ENCODE assay signal across 20 cellular contexts in genomic region chr2:70797502-70797901, GRCh38. TPM values are rescaled to one million over a fixed set of nuclear protein-coding genes. Genes with fewer than 3 reads are reported as not detected.
A peak's percentile ranks its signal among the peaks of the same experiment; 100 is the strongest.
DNase-seq lines count a peak whose midpoint lies in the region; ATAC-seq and TF ChIP-seq lines count a peak whose summit lies in the region.
"Had no signal": no experiment of that assay in that cellular context is flagged by ENCODE, and none has a peak within 500 bp of the region (broad histone marks: within the 10 kb centered on the region; RNA-seq: fewer than 3 reads in every experiment).

No MANE protein-coding gene starts in this region.

- peaks cover 10% of the 10 kb centered on the region for H3K36me3 Mint-ChIP-seq in natural killer cell treated with Interleukin-12 subunit alpha and Interleukin-12 subunit beta and Interleukin-15 and Interleukin-18, amount 100 ng/mL, for 72 hours
- H3K36me3 Mint-ChIP-seq in natural killer cell = peaks cover 10% of the 10 kb centered on the region
- peaks cover 9% of the 10 kb centered on the region for H3K36me3 Mint-ChIP-seq in dendritic cell treated with granulocyte-macrophage colony-stimulating factor and Interleukin-4, amounts not matched to agents 40 ng/mL and 50 ng/mL, for 4 days (ENCODE audit: low read depth)
- H3K36me3 Mint-ChIP-seq in activated CD4-positive, alpha-beta T cell treated with anti-CD3 and anti-CD28 coated beads for 36 hours (ENCODE audit: low read depth) = no peaks in the 10 kb centered on the region
- H3K36me3 Mint-ChIP-seq: CD4-positive, CD25-positive, alpha-beta regulatory T cell had no signal

- no peak overlapping the region for H4K8ac ChIP-seq in neuronal stem cell (ENCODE audit: low read depth, low read length)

- no peak overlapping the region for H3K14ac ChIP-seq in neuronal stem cell (ENCODE audit: low read length)

- H3K4me3 Mint-ChIP-seq in natural killer cell treated with Interleukin-12 subunit alpha and Interleukin-12 subunit beta and Interleukin-15 and Interleukin-18, amount 100 ng/mL, for 72 hours = peak overlapping the region; percentile 21
- no peak overlapping the region for H3K4me3 Mint-ChIP-seq in natural killer cell
- H3K4me3 Mint-ChIP-seq in dendritic cell treated with granulocyte-macrophage colony-stimulating factor and Interleukin-4, amounts not matched to agents 40 ng/mL and 50 ng/mL, for 4 days = no peak overlapping the region
- H3K4me3 Mint-ChIP-seq in activated CD4-positive, alpha-beta T cell treated with anti-CD3 and anti-CD28 coated beads for 36 hours = no peak overlapping the region
- H3K4me3 Mint-ChIP-seq: CD4-positive, CD25-positive, alpha-beta regulatory T cell; CD8-positive, alpha-beta memory T cell had no signal

- no peak overlapping the region for H2AFZ ChIP-seq in neuronal stem cell (ENCODE audit: low read length)
- H2AFZ ChIP-seq: GM23248 had no signal

- intact Hi-C loops in natural killer cell (cut with micrococcal nuclease) = no loop called here
- intact Hi-C loops in dendritic cell treated with granulocyte-macrophage colony-stimulating factor and Interleukin-4, amounts not matched to agents 40 ng/mL and 50 ng/mL, for 4 days (cut with micrococcal nuclease) = no loop called here
- intact Hi-C loops in activated CD4-positive, alpha-beta T cell treated with anti-CD3 and anti-CD28 coated beads for 36 hours (cut with DNase I, micrococcal nuclease) = no loop called here

- H2AK5ac ChIP-seq in neuronal stem cell (ENCODE audit: low read depth, low read length) = no peak overlapping the region

- H3K9me3 Mint-ChIP-seq in natural killer cell treated with Interleukin-12 subunit alpha and Interleukin-12 subunit beta and Interleukin-15 and Interleukin-18, amount 100 ng/mL, for 72 hours = peaks cover 6% of the 10 kb centered on the region
- H3K9me3 Mint-ChIP-seq in natural killer cell = peaks cover 6 to 7% of the 10 kb centered on the region in 2 donors
- peaks cover 11% of the 10 kb centered on the region for H3K9me3 Mint-ChIP-seq in dendritic cell treated with granulocyte-macrophage colony-stimulating factor and Interleukin-4, amounts not matched to agents 40 ng/mL and 50 ng/mL, for 4 days
- H3K9me3 Mint-ChIP-seq in activated CD4-positive, alpha-beta T cell treated with anti-CD3 and anti-CD28 coated beads for 36 hours (ENCODE audit: low read depth) = peaks cover 7% of the 10 kb centered on the region

- TF ChIP-seq CTCF in natural killer cell (IDR thresholded peaks at IDR 0.05) = no peak

- H3K27me3 Mint-ChIP-seq in natural killer cell treated with Interleukin-12 subunit alpha and Interleukin-12 subunit beta and Interleukin-15 and Interleukin-18, amount 100 ng/mL, for 72 hours = no peaks in the 10 kb centered on the region
- H3K27me3 Mint-ChIP-seq in natural killer cell (ENCODE audit: low read depth in 2 of 2) = peaks cover 13 to 24% of the 10 kb centered on the region in 2 donors
- peaks cover 7% of the 10 kb centered on the region for H3K27me3 Mint-ChIP-seq in dendritic cell treated with granulocyte-macrophage colony-stimulating factor and Interleukin-4, amounts not matched to agents 40 ng/mL and 50 ng/mL, for 4 days
- H3K27me3 Mint-ChIP-seq in activated CD4-positive, alpha-beta T cell treated with anti-CD3 and anti-CD28 coated beads for 36 hours = peaks cover 14% of the 10 kb centered on the region

- H3K4me1 ChIP-seq in neuronal stem cell (ENCODE audit: control insufficient read depth in 2 of 2, insufficient read depth in 1 of 2, low read depth in 1 of 2, low read length in 2 of 2) = peaks cover 0 to 7% of the 10 kb centered on the region in 2 donors
- H3K4me1 ChIP-seq: A549, Caco-2, HAP-1 had no signal

- POLR2A ChIA-PET in activated CD4-positive, alpha-beta T cell treated with anti-CD3 and anti-CD28 coated beads for 36 hours (lab: Charles Lee) = no interaction called here

- no CpG with 5 or more reads among the region's 2 CpGs for WGBS in neuronal stem cell (ENCODE audit: extremely low coverage in 2 of 2, insufficient read length in 2 of 2, insufficient replicate concordance in 1 of 2), 2 donors

- H3K4ac ChIP-seq in neuronal stem cell (ENCODE audit: low read length) = no peak overlapping the region

- CTCF ChIA-PET in activated CD4-positive, alpha-beta T cell treated with anti-CD3 and anti-CD28 coated beads for 36 hours (lab: Charles Lee) = interaction anchor here (0.5 to 2.1 kb wide), 2 partner anchors 9 to 16 kb away, joined by 4 to 10 read pairs; no protein-coding TSS in a partner anchor

- no peak overlapping the region for H4K91ac ChIP-seq in neuronal stem cell (ENCODE audit: low read depth, low read length, poor library complexity)

- DNase-seq in natural killer cell treated with Interleukin-12 subunit alpha and Interleukin-12 subunit beta and Interleukin-15 and Interleukin-18, amount 100 ng/mL, for 72 hours (ENCODE audit: low spot score) = no peak
- DNase-seq in natural killer cell = no peak
- no peak for DNase-seq in neuronal stem cell (ENCODE audit: low spot score)
- DNase-seq in GDM1 (lab: John Stamatoyannopoulos, UW) = no peak
- no peak for DNase-seq in activated CD4-positive, alpha-beta T cell treated with anti-CD3 and anti-CD28 coated beads for 36 hours
- DNase-seq: AML-193; Caco-2; CD4-positive, CD25-positive, alpha-beta regulatory T cell; CD8-positive, alpha-beta memory T cell; GM23248; IMR-90 had no signal

- no peak overlapping the region for H3K9ac ChIP-seq in neuronal stem cell (ENCODE audit: low read depth, low read length, poor library complexity)
- H3K9ac ChIP-seq: GM23248 had no signal

- no peak overlapping the region for H3K4me3 ChIP-seq in neuronal stem cell (ENCODE audit: low read length in 2 of 2)
- H3K4me3 ChIP-seq: A549, GM23248, HAP-1, K562 had no signal

- H3K4me1 Mint-ChIP-seq in natural killer cell treated with Interleukin-12 subunit alpha and Interleukin-12 subunit beta and Interleukin-15 and Interleukin-18, amount 100 ng/mL, for 72 hours (ENCODE audit: low read depth in 2 of 2) = peaks cover 52 to 55% of the 10 kb centered on the region in 2 donors
- peaks cover 18 to 22% of the 10 kb centered on the region in 2 donors for H3K4me1 Mint-ChIP-seq in natural killer cell
- H3K4me1 Mint-ChIP-seq in dendritic cell treated with granulocyte-macrophage colony-stimulating factor and Interleukin-4, amounts not matched to agents 40 ng/mL and 50 ng/mL, for 4 days (ENCODE audit: low read depth) = peaks cover 86% of the 10 kb centered on the region
- H3K4me1 Mint-ChIP-seq in activated CD4-positive, alpha-beta T cell treated with anti-CD3 and anti-CD28 coated beads for 36 hours = no peaks in the 10 kb centered on the region
- H3K4me1 Mint-ChIP-seq: CD4-positive, CD25-positive, alpha-beta regulatory T cell; CD8-positive, alpha-beta memory T cell had no signal

- no peak overlapping the region for H2BK15ac ChIP-seq in neuronal stem cell (ENCODE audit: low read length)

- H2BK120ac ChIP-seq in neuronal stem cell (ENCODE audit: low read depth, low read length) = no peak overlapping the region

- peaks cover 0 to 60% (median 0%) of the 10 kb centered on the region in 3 experiments for H3K27me3 ChIP-seq in neuronal stem cell (ENCODE audit: control insufficient read depth in 3 of 3, insufficient read depth in 3 of 3, low read depth in 1 of 3, low read length in 3 of 3)

- H2BK12ac ChIP-seq in neuronal stem cell (ENCODE audit: low read length) = no peak overlapping the region

- no peaks in the 10 kb centered on the region for H3K36me3 ChIP-seq in neuronal stem cell (replicated peaks in 1 of 2; ENCODE audit: control insufficient read depth in 2 of 2, insufficient read depth in 2 of 2, low read length in 2 of 2)
- H3K36me3 ChIP-seq: HAP-1 had no signal

- H3K27ac Mint-ChIP-seq in natural killer cell treated with Interleukin-12 subunit alpha and Interleukin-12 subunit beta and Interleukin-15 and Interleukin-18, amount 100 ng/mL, for 72 hours = peak overlapping the region; percentile 22 to 72
- H3K27ac Mint-ChIP-seq in natural killer cell = no peak overlapping the region
- H3K27ac Mint-ChIP-seq in dendritic cell treated with granulocyte-macrophage colony-stimulating factor and Interleukin-4, amounts not matched to agents 40 ng/mL and 50 ng/mL, for 4 days = peak overlapping the region; percentile 80
- no peak overlapping the region for H3K27ac Mint-ChIP-seq in activated CD4-positive, alpha-beta T cell treated with anti-CD3 and anti-CD28 coated beads for 36 hours
- H3K27ac Mint-ChIP-seq: CD4-positive, CD25-positive, alpha-beta regulatory T cell had no signal

- ATAC-seq in natural killer cell treated with Interleukin-12 subunit alpha and Interleukin-12 subunit beta and Interleukin-15 and Interleukin-18, amount 100 ng/mL, for 72 hours = no peak
- ATAC-seq in natural killer cell (no peak), HG02885 (IDR thresholded peaks at IDR 0.05; ENCODE audit: poor library complexity, unreplicated experiment) (no peak)
- ATAC-seq in activated CD4-positive, alpha-beta T cell treated with anti-CD3 and anti-CD28 coated beads for 36 hours = no peak
- ATAC-seq: A549, K562 had no signal

- H3K27ac ChIP-seq in neuronal stem cell (replicated peaks; ENCODE audit: low read length) = no peak overlapping the region
- H3K27ac ChIP-seq: 22Rv1, A549, GM23248 had no signal

- peak overlapping the region; percentile 35 for H3K18ac ChIP-seq in neuronal stem cell (ENCODE audit: low read length)

- H3K79me1 ChIP-seq in neuronal stem cell (ENCODE audit: low read depth, low read length) = no peaks in the 10 kb centered on the region

- H3K4me2 ChIP-seq in neuronal stem cell (ENCODE audit: insufficient read depth, low read length, poor library complexity, severe bottlenecking) = no peak overlapping the region
- H3K4me2 ChIP-seq: A549 had no signal

- H3K23ac ChIP-seq in neuronal stem cell (ENCODE audit: low read depth, low read length, poor library complexity) = no peak overlapping the region

- no peak overlapping the region for H2BK5ac ChIP-seq in neuronal stem cell (ENCODE audit: low read length)

- peaks cover 3% of the 10 kb centered on the region in 2 donors for H3K9me3 ChIP-seq in neuronal stem cell (replicated peaks in 1 of 2; ENCODE audit: control insufficient read depth in 2 of 2, insufficient read depth in 1 of 2, low read depth in 1 of 2, low read length in 2 of 2)

RNA-seq across cellular contexts. Expression of gene FIGLA, which starts 7.1 kb away (rescaled TPM):
- total RNA-seq in natural killer cell treated with Interleukin-12 subunit alpha and Interleukin-12 subunit beta and Interleukin-15 and Interleukin-18, amount 100 ng/mL, for 72 hours = 1 to 10 TPM in 1 of 2 donors, under 1 TPM in 1; 0.98 to 1.1 TPM
- not detected for total RNA-seq in natural killer cell
- polyA plus RNA-seq in neuronal stem cell (2013, experiment 1 of 2) = not detected
- not detected for polyA plus RNA-seq in neuronal stem cell (2013, experiment 2 of 2)
- not detected for total RNA-seq in activated CD4-positive, alpha-beta T cell treated with anti-CD3 and anti-CD28 coated beads for 36 hours
- total RNA-seq: Caco-2; CD4-positive, CD25-positive, alpha-beta regulatory T cell; CD8-positive, alpha-beta memory T cell; GM23248; H4; HT-29; IMR-90; K562 had no signal
- polyA plus RNA-seq: A549; BJ; CD4-positive, CD25-positive, alpha-beta regulatory T cell; CD8-positive, alpha-beta memory T cell; GM23248; IMR-90; K562 had no signal

RNA-seq across cellular contexts. Expression of gene CLEC4F, which starts 22.9 kb away (rescaled TPM):
- total RNA-seq in natural killer cell treated with Interleukin-12 subunit alpha and Interleukin-12 subunit beta and Interleukin-15 and Interleukin-18, amount 100 ng/mL, for 72 hours = 10 to 100 TPM in 1 of 2 donors, 1 to 10 TPM in 1; 8.9 to 23.5 TPM
- total RNA-seq in natural killer cell = 1 to 10 TPM in 1 of 3 donors, under 1 TPM in 2; 0.33 to 1.4 (median 0.39) TPM
- 0.08 TPM for polyA plus RNA-seq in neuronal stem cell (2013, experiment 1 of 2)
- polyA plus RNA-seq in neuronal stem cell (2013, experiment 2 of 2) = 0.01 TPM
- not detected for total RNA-seq in activated CD4-positive, alpha-beta T cell treated with anti-CD3 and anti-CD28 coated beads for 36 hours
- total RNA-seq: Caco-2; CD4-positive, CD25-positive, alpha-beta regulatory T cell; CD8-positive, alpha-beta memory T cell; GM23248; H4; HT-29; IMR-90; K562 had no signal
- polyA plus RNA-seq: A549; BJ; CD4-positive, CD25-positive, alpha-beta regulatory T cell; CD8-positive, alpha-beta memory T cell; GM23248; IMR-90; K562 had no signal

RNA-seq across cellular contexts. Expression of gene ADD2, which starts 29.5 kb away (rescaled TPM):
- total RNA-seq in natural killer cell treated with Interleukin-12 subunit alpha and Interleukin-12 subunit beta and Interleukin-15 and Interleukin-18, amount 100 ng/mL, for 72 hours = 1 to 10 TPM; 2.3 to 4.8 TPM
- total RNA-seq in natural killer cell = 1 to 10 TPM in 1 of 3 donors, under 1 TPM in 2; 0.16 to 1.4 (median 0.40) TPM
- 49.1 TPM for polyA plus RNA-seq in neuronal stem cell (2013, experiment 1 of 2)
- polyA plus RNA-seq in neuronal stem cell (2013, experiment 2 of 2) = 52.0 TPM
- 10 to 100 TPM; 26.9 to 31.5 TPM for total RNA-seq in activated CD4-positive, alpha-beta T cell treated with anti-CD3 and anti-CD28 coated beads for 36 hours
- total RNA-seq: Caco-2, GM23248, IMR-90 had no signal
- polyA plus RNA-seq: BJ, GM23248, IMR-90 had no signal

RNA-seq across cellular contexts. Expression of gene CD207, which starts 38.1 kb away (rescaled TPM):
- 1 to 10 TPM; 1.1 to 1.8 TPM for total RNA-seq in natural killer cell treated with Interleukin-12 subunit alpha and Interleukin-12 subunit beta and Interleukin-15 and Interleukin-18, amount 100 ng/mL, for 72 hours
- total RNA-seq in natural killer cell = not detected
- not detected for polyA plus RNA-seq in neuronal stem cell (2013, experiment 1 of 2)
- polyA plus RNA-seq in neuronal stem cell (2013, experiment 2 of 2) = 0.03 TPM
- total RNA-seq in activated CD4-positive, alpha-beta T cell treated with anti-CD3 and anti-CD28 coated beads for 36 hours = not detected
- total RNA-seq: CD4-positive, CD25-positive, alpha-beta regulatory T cell; CD8-positive, alpha-beta memory T cell; GM23248; H4; HT-29; IMR-90; K562 had no signal
- polyA plus RNA-seq: BJ; CD4-positive, CD25-positive, alpha-beta regulatory T cell; CD8-positive, alpha-beta memory T cell; GM23248; IMR-90; K562 had no signal

Comparison
In these comparisons a context has a peak if more than half of its experiments do, and no peak if none do; other contexts are left out.
1. H3K27ac Mint-ChIP-seq: peak in natural killer cell treated with Interleukin-12 subunit alpha and Interleukin-12 subunit beta and Interleukin-15 and Interleukin-18, amount 100 ng/mL, for 72 hours (2 of 2) and dendritic cell treated with granulocyte-macrophage colony-stimulating factor and Interleukin-4, amounts not matched to agents 40 ng/mL and 50 ng/mL, for 4 days (single experiment); none in natural killer cell (0 of 2) and activated CD4-positive, alpha-beta T cell treated with anti-CD3 and anti-CD28 coated beads for 36 hours (single experiment).
2. RNA of gene CLEC4F, which starts 22.9 kb away (total RNA-seq): 8.9 to 23.5 TPM in natural killer cell treated with Interleukin-12 subunit alpha and Interleukin-12 subunit beta and Interleukin-15 and Interleukin-18, amount 100 ng/mL, for 72 hours; 0.33 to 1.4 TPM in natural killer cell and not detected in activated CD4-positive, alpha-beta T cell treated with anti-CD3 and anti-CD28 coated beads for 36 hours; every median in the first group is over 4 times any median in the second.
3. RNA of gene ADD2, which starts 29.5 kb away (total RNA-seq): 26.9 to 31.5 TPM in activated CD4-positive, alpha-beta T cell treated with anti-CD3 and anti-CD28 coated beads for 36 hours; 2.3 to 4.8 TPM in natural killer cell treated with Interleukin-12 subunit alpha and Interleukin-12 subunit beta and Interleukin-15 and Interleukin-18, amount 100 ng/mL, for 72 hours and 0.16 to 1.4 TPM in natural killer cell; every median in the first group is over 4 times any median in the second.